Comparison of ENCODE assay signal across 9 cellular contexts in the genomic region with DNA sequence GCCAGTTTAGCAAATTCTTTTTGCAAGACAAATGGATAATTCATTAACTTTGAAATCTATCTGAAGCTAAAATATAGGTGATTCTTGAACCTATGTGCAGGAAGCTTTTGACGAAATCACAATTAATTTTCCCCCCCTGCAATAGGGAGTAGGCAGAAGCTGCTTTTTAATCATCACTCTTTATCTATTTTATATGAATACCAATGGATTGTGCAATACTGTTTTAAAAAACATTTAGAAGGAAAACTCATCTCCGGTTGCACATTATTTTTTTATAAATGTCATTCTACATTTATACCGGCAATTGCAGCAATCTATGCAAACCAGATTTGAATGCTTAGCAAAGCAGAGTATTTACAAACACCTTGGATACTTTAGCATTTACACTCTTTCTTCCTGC.
"Had no signal": no experiment of that assay in that cellular context is flagged by ENCODE, and none has a peak within 500 bp of the region (broad histone marks: within the 10 kb centered on the region; RNA-seq: fewer than 3 reads in every experiment).

No MANE protein-coding gene starts in this region.

- H3K27ac ChIP-seq: HL-60, KMS-11 had no signal

- H3K4me2 ChIP-seq: KMS-11 had no signal

- DNase-seq: GOT3, H9, HCEC 1CT, Karpas-422, KBM-7 had no signal

- H3K9ac ChIP-seq: KMS-11 had no signal

- FAIRE-seq: H54, HTR-8/SVneo had no signal
